Comparison of ENCODE assay signal across 17 cellular contexts in genomic region chr16:14955546-14956231, GRCh38. TPM values are rescaled to one million over a fixed set of nuclear protein-coding genes. Genes with fewer than 3 reads are reported as not detected.
DNase-seq lines count a peak whose midpoint lies in the region; ATAC-seq and TF ChIP-seq lines count a peak whose summit lies in the region.
"Had no signal": no experiment of that assay in that cellular context is flagged by ENCODE, and none has a peak within 500 bp of the region (broad histone marks: within the 10 kb centered on the region; RNA-seq: fewer than 3 reads in every experiment).

No MANE protein-coding gene starts in this region.

- H3K9me3 ChIP-seq in T-helper 17 cell (ENCODE audit: control insufficient read depth, low read length, poor library complexity, severe bottlenecking): no peaks in the 10 kb centered on the region
- no peaks in the 10 kb centered on the region for H3K9me3 ChIP-seq in gastroesophageal sphincter
- no peaks in the 10 kb centered on the region for H3K9me3 ChIP-seq in liver (ENCODE audit: control insufficient read depth in 4 of 4, low read length in 3 of 4)
- H3K9me3 ChIP-seq in skeletal muscle tissue (ENCODE audit: control insufficient read depth in 3 of 3, low read length in 3 of 3): no peaks in the 10 kb centered on the region
- H3K9me3 ChIP-seq: breast epithelium had no signal

- no peak overlapping the region for H3K27ac ChIP-seq in gastroesophageal sphincter
- H3K27ac ChIP-seq in liver (ENCODE audit: low read depth in 1 of 2, low read length in 2 of 2): peak overlapping the region; percentile 65 to 77
- peak overlapping the region; percentile 81 for H3K27ac ChIP-seq in skeletal muscle tissue (ENCODE audit: low read depth, low read length)
- H3K27ac ChIP-seq: breast epithelium, foreskin keratinocyte had no signal

- H3K9me3 Mint-ChIP-seq in naive thymus-derived CD8-positive, alpha-beta T cell: no peaks in the 10 kb centered on the region
- H3K9me3 Mint-ChIP-seq: activated CD4-positive, alpha-beta T cell treated with anti-CD3 and anti-CD28 coated beads, Interleukin-2, amount 10 ng/mL, durations not matched to agents 7 days and 5 days; activated T-helper 2 cell treated with anti-CD3 and anti-CD28 coated beads, Interferon-gamma antibody, Interleukin-2, Interleukin-4, amounts not matched to agents 10 μg/mL and 5 μg/mL and 100 μg/mL, durations not matched to agents 14 hours and 24 hours and 36 hours; stimulated activated memory B cell treated with anti-CD40 and anti-IgM and Interleukin-4, amounts not matched to agents 10 μg/mL and 1 μg/mL and 100 μg/mL, for 72 hours had no signal

- peak in 1 of 2 donors; percentile 64 for TF ChIP-seq RAD21 in liver (IDR thresholded peaks at IDR 0.05)

- peaks cover 2% of the 10 kb centered on the region for H3K36me3 Mint-ChIP-seq in T-helper 17 cell (ENCODE audit: low read depth)
- H3K36me3 Mint-ChIP-seq in naive thymus-derived CD8-positive, alpha-beta T cell: no peaks in the 10 kb centered on the region
- H3K36me3 Mint-ChIP-seq: CD14-positive monocyte; stimulated activated memory B cell treated with anti-CD40 and anti-IgM and Interleukin-4, amounts not matched to agents 10 μg/mL and 1 μg/mL and 100 μg/mL, for 72 hours had no signal

- peaks cover 8% of the 10 kb centered on the region for H3K27me3 Mint-ChIP-seq in T-helper 17 cell
- no peaks in the 10 kb centered on the region for H3K27me3 Mint-ChIP-seq in naive thymus-derived CD8-positive, alpha-beta T cell
- H3K27me3 Mint-ChIP-seq: stimulated activated memory B cell treated with anti-CD40 and anti-IgM and Interleukin-4, amounts not matched to agents 10 μg/mL and 1 μg/mL and 100 μg/mL, for 72 hours had no signal

- DNase-seq in T-helper 17 cell (no peak), SKM-1 treated with dmso at 0.1 percent for 144 hours (lab: John Stamatoyannopoulos, UW; ENCODE audit: unreplicated experiment) (no peak), NCI-H2029 (lab: John Stamatoyannopoulos, UW) (no peak)
- DNase-seq in activated CD8-positive, alpha-beta memory T cell treated with anti-CD3 and anti-CD28 coated beads for 24 hours: no peak
- DNase-seq in naive thymus-derived CD8-positive, alpha-beta T cell: no peak
- DNase-seq: activated CD4-positive, alpha-beta T cell treated with anti-CD3 and anti-CD28 coated beads, Interleukin-2, amount 10 ng/mL, durations not matched to agents 7 days and 5 days; dermis blood vessel endothelial cell; foreskin keratinocyte; NCI-H1694; T-helper 1 cell had no signal

- H3K4me1 Mint-ChIP-seq in T-helper 17 cell: peaks cover 4% of the 10 kb centered on the region
- H3K4me1 Mint-ChIP-seq in naive thymus-derived CD8-positive, alpha-beta T cell: no peaks in the 10 kb centered on the region
- H3K4me1 Mint-ChIP-seq: activated CD4-positive, alpha-beta T cell treated with anti-CD3 and anti-CD28 coated beads, Interleukin-2, amount 10 ng/mL, durations not matched to agents 7 days and 5 days; stimulated activated memory B cell treated with anti-CD40 and anti-IgM and Interleukin-4, amounts not matched to agents 10 μg/mL and 1 μg/mL and 100 μg/mL, for 72 hours had no signal

- TF ChIP-seq POLR2A in gastroesophageal sphincter (IDR thresholded peaks at IDR 0.05): no peak

- TF ChIP-seq CTCF in gastroesophageal sphincter (IDR thresholded peaks at IDR 0.05): no peak
- TF ChIP-seq CTCF in liver (IDR thresholded peaks at IDR 0.05; ENCODE audit: low read depth, low read length, missing input control): no peak

- H3K9ac ChIP-seq in liver (ENCODE audit: low read depth in 1 of 2, low read length in 2 of 2): no peak overlapping the region
- H3K9ac ChIP-seq in skeletal muscle tissue (ENCODE audit: low read depth in 1 of 3, low read length in 3 of 3): peak overlapping the region; percentile 0 to 34 (median 1)

- no peaks in the 10 kb centered on the region for H3K27me3 ChIP-seq in gastroesophageal sphincter
- H3K27me3 ChIP-seq in liver (ENCODE audit: control insufficient read depth in 4 of 4, insufficient read depth in 4 of 4, low read length in 3 of 4): no peaks in the 10 kb centered on the region
- H3K27me3 ChIP-seq in skeletal muscle tissue (ENCODE audit: control insufficient read depth in 3 of 3, insufficient read depth in 3 of 3, low read length in 3 of 3): no peaks in the 10 kb centered on the region
- H3K27me3 ChIP-seq: breast epithelium had no signal

- no peak for TF ChIP-seq EP300 in gastroesophageal sphincter (IDR thresholded peaks at IDR 0.05)

- POLR2A ChIA-PET in naive thymus-derived CD8-positive, alpha-beta T cell (lab: Charles Lee): no interaction called here

- no peaks in the 10 kb centered on the region for H3K4me1 ChIP-seq in gastroesophageal sphincter
- H3K4me1 ChIP-seq in liver (ENCODE audit: control insufficient read depth in 4 of 4, insufficient read depth in 4 of 4, low read length in 3 of 4): peaks cover 0 to 24% (median 14%) of the 10 kb centered on the region in 4 donors
- peaks cover 8 to 14% (median 10%) of the 10 kb centered on the region in 3 donors for H3K4me1 ChIP-seq in skeletal muscle tissue (ENCODE audit: control insufficient read depth in 3 of 3, insufficient read depth in 3 of 3, low read length in 3 of 3)
- H3K4me1 ChIP-seq: breast epithelium, foreskin keratinocyte had no signal

- H3K36me3 ChIP-seq in gastroesophageal sphincter (no peaks in the 10 kb centered on the region), liver (ENCODE audit: control insufficient read depth in 4 of 4, insufficient read depth in 3 of 4, low read depth in 1 of 4, low read length in 3 of 4) (no peaks in the 10 kb centered on the region), skeletal muscle tissue (ENCODE audit: control insufficient read depth in 3 of 3, insufficient read depth in 3 of 3, low read length in 3 of 3) (no peaks in the 10 kb centered on the region)
- H3K36me3 ChIP-seq: breast epithelium had no signal

- ATAC-seq in T-helper 17 cell: no peak
- ATAC-seq in gastroesophageal sphincter: peak; percentile 46
- no peak for ATAC-seq in naive thymus-derived CD8-positive, alpha-beta T cell
- ATAC-seq: foreskin keratinocyte; stimulated activated memory B cell treated with anti-CD40 and anti-IgM and Interleukin-4, amounts not matched to agents 10 μg/mL and 1 μg/mL and 100 μg/mL, for 72 hours had no signal

- H3K4me3 ChIP-seq in gastroesophageal sphincter (no peak overlapping the region), liver (ENCODE audit: low read depth in 1 of 3, low read length in 3 of 3) (no peak overlapping the region), skeletal muscle tissue (ENCODE audit: low read length in 3 of 3) (no peak overlapping the region)
- H3K4me3 ChIP-seq: breast epithelium had no signal

- H3K4me3 Mint-ChIP-seq in T-helper 17 cell: no peak overlapping the region
- H3K4me3 Mint-ChIP-seq in naive thymus-derived CD8-positive, alpha-beta T cell: no peak overlapping the region
- H3K4me3 Mint-ChIP-seq: activated CD4-positive, alpha-beta T cell treated with anti-CD3 and anti-CD28 coated beads, Interleukin-2, amount 10 ng/mL, durations not matched to agents 7 days and 5 days; CD14-positive monocyte; stimulated activated memory B cell treated with anti-CD40 and anti-IgM and Interleukin-4, amounts not matched to agents 10 μg/mL and 1 μg/mL and 100 μg/mL, for 72 hours had no signal

- H3K27ac Mint-ChIP-seq in T-helper 17 cell: peak overlapping the region; percentile 82
- H3K27ac Mint-ChIP-seq in naive thymus-derived CD8-positive, alpha-beta T cell: peak overlapping the region in 2 of 10 donors; percentile 7 to 64
- H3K27ac Mint-ChIP-seq: activated CD4-positive, alpha-beta T cell treated with anti-CD3 and anti-CD28 coated beads, Interleukin-2, amount 10 ng/mL, durations not matched to agents 7 days and 5 days; activated T-helper 2 cell treated with anti-CD3 and anti-CD28 coated beads, Interferon-gamma antibody, Interleukin-2, Interleukin-4, amounts not matched to agents 10 μg/mL and 5 μg/mL and 100 μg/mL, durations not matched to agents 14 hours and 24 hours and 36 hours; CD14-positive monocyte; stimulated activated memory B cell treated with anti-CD40 and anti-IgM and Interleukin-4, amounts not matched to agents 10 μg/mL and 1 μg/mL and 100 μg/mL, for 72 hours had no signal

- 75 to 93% methylated on average over 12 to 16 of the region's 16 CpGs for WGBS in gastroesophageal sphincter (ENCODE audit: low coverage in 1 of 2), 2 donors
- WGBS in liver: 46% methylated on average over 16 of the region's 16 CpGs

TF ChIP-seq in liver, 16 proteins besides CTCF, POLR2A, EP300 and RAD21 (continues in another document):
- TF ChIP-seq HNF4G (IDR thresholded peaks at IDR 0.05) (peak; percentile 55), TAF1 (conservative IDR thresholded peaks at IDR 0.05) (no peak)

RNA-seq across cellular contexts. Expression of gene NPIPA1, which starts 18.4 kb away (rescaled TPM):
- 100 to 1,000 TPM in 1 of 2 donors, 10 to 100 TPM in 1; 89.9 to 101 TPM for total RNA-seq in T-helper 17 cell
- 100 to 1,000 TPM in 2 of 4 donors, 10 to 100 TPM in 2; 54.0 to 103 (median 93.4) TPM for total RNA-seq in gastroesophageal sphincter
- total RNA-seq in liver: 10 to 100 TPM; 19.8 to 43.4 TPM
- 10 to 100 TPM; 10.3 to 17.6 TPM for polyA plus RNA-seq in liver
- 35.5 TPM for total RNA-seq in skeletal muscle tissue
- total RNA-seq in naive thymus-derived CD8-positive, alpha-beta T cell: 100 to 1,000 TPM; 164 to 180 TPM
- 1 to 10 TPM in 1 of 3 donors, under 1 TPM in 2; 0.52 to 6.2 (median 0.54) TPM for polyA plus RNA-seq in naive thymus-derived CD8-positive, alpha-beta T cell
- polyA plus RNA-seq: CD14-positive monocyte had no signal

RNA-seq across cellular contexts. Expression of gene PDXDC1, which starts 19.1 kb away (rescaled TPM):
- total RNA-seq in T-helper 17 cell (10 to 100 TPM; 58.4 to 78.8 TPM), gastroesophageal sphincter (10 to 100 TPM; 70.0 to 92.2 (median 87.6) TPM), liver (100 to 1,000 TPM in 1 of 2 donors, 10 to 100 TPM in 1; 44.7 to 165 TPM), skeletal muscle tissue (36.0 TPM)
- 10 to 100 TPM; 52.4 to 63.7 TPM for polyA plus RNA-seq in liver
- 10 to 100 TPM; 76.1 to 77.8 TPM for total RNA-seq in naive thymus-derived CD8-positive, alpha-beta T cell
- polyA plus RNA-seq in naive thymus-derived CD8-positive, alpha-beta T cell: 10 to 100 TPM; 25.0 to 35.7 (median 28.2) TPM

Comparison
In these comparisons a context has a peak if more than half of its experiments do, and no peak if none do; other contexts are left out.
1. H3K27ac ChIP-seq: peak in liver (2 of 2) and skeletal muscle tissue (single experiment); none in gastroesophageal sphincter (0 of 4).
2. H3K9ac ChIP-seq: peak in skeletal muscle tissue (3 of 3); none in liver (0 of 2).